ENCODE assay signal across 26 cellular contexts in genomic region chr2:42593282-42593681, GRCh38.
"Had no signal": no experiment of that assay in that cellular context is flagged by ENCODE, and none has a peak within 500 bp of the region (broad histone marks: within the 10 kb centered on the region; RNA-seq: fewer than 3 reads in every experiment).

No MANE protein-coding gene starts in this region.

- H3K9me3 ChIP-seq: stomach, suprapubic skin, testis, thoracic aorta, thyroid gland, tibial artery, tibial nerve, transverse colon, upper lobe of left lung, upper lobe of right lung, uterus, vagina had no signal

- FAIRE-seq: urothelium cell line had no signal

- H3K4me3 ChIP-seq: stomach, suprapubic skin, testis, thoracic aorta, thyroid gland, tibial artery, tibial nerve, transverse colon, upper lobe of left lung, upper lobe of right lung, uterus, vagina had no signal

- H3K27ac ChIP-seq: stomach, suprapubic skin, testis, thoracic aorta, thyroid gland, tibial artery, tibial nerve, transverse colon, upper lobe of left lung, upper lobe of right lung, uterus, vagina had no signal

- H3K4me1 ChIP-seq: suprapubic skin, testis, thyroid gland, tibial artery, upper lobe of left lung, upper lobe of right lung, uterus, vagina had no signal

- DNase-seq: stimulated activated CD4-positive, alpha-beta T cell treated with anti-CD3 and anti-CD28 coated beads, Interleukin-2, amount 100 ng/mL, for 48 hours; stimulated activated CD4-positive, alpha-beta T cell treated with anti-CD3 and anti-CD28 coated beads, Interleukin-4, amount 100 ng/mL, for 1 hour; stimulated activated CD4-positive, alpha-beta T cell treated with anti-CD3 and anti-CD28 coated beads, Interleukin-4, amount 100 ng/mL, for 24 hours; stimulated activated CD4-positive, alpha-beta T cell treated with anti-CD3 and anti-CD28 coated beads, Interleukin-4, amount 100 ng/mL, for 4 hours; stimulated activated CD8-positive, alpha-beta memory T cell treated with anti-CD3 and anti-CD28 coated beads, Interleukin-4, amount 100 ng/mL, for 48 hours; stimulated activated naive B cell treated with anti-CD40 and anti-IgM and Interleukin-4, amounts not matched to agents 10 μg/mL and 1 μg/mL and 100 μg/mL, for 72 hours; stimulated activated naive CD4-positive, alpha-beta T cell; stimulated activated naive CD4-positive, alpha-beta T cell treated with Interleukin-2 at 50 U/mL for 16 hours; stimulated activated naive CD8-positive, alpha-beta T cell treated with anti-CD3 and anti-CD28 coated beads, Interleukin-15, amount 100 ng/mL, for 72 hours; stimulated activated naive CD8-positive, alpha-beta T cell treated with anti-CD3 and anti-CD28 coated beads, Interleukin-15, Interleukin-2, amounts not matched to agents 100 U/mL and 50 U/mL, for 24 hours; stomach; substantia nigra; testis; thyroid gland; transverse colon; upper lobe of left lung; upper lobe of right lung; uterus had no signal

- H3K36me3 ChIP-seq: suprapubic skin, thoracic aorta, thyroid gland, transverse colon, upper lobe of right lung, uterus, vagina had no signal

- ATAC-seq: stimulated activated effector memory CD8-positive, alpha-beta T cell treated with anti-CD3 and anti-CD28 coated beads, Interleukin-12 subunit alpha, Interleukin-12 subunit beta, amount 100 ng/mL, for 72 hours; stimulated activated memory B cell treated with anti-CD40 and anti-IgM and Interleukin-4, amounts not matched to agents 10 μg/mL and 1 μg/mL and 100 μg/mL, for 72 hours; stimulated activated naive B cell treated with anti-CD40 and anti-IgM and Interleukin-4, amounts not matched to agents 10 μg/mL and 1 μg/mL and 100 μg/mL, for 72 hours; stimulated activated naive CD8-positive, alpha-beta T cell treated with anti-CD3 and anti-CD28 coated beads, Interleukin-15, amount 100 ng/mL, for 72 hours; stimulated activated naive CD8-positive, alpha-beta T cell treated with anti-CD3 and anti-CD28 coated beads, Interleukin-15, Interleukin-2, amounts not matched to agents 100 U/mL and 50 U/mL, for 24 hours; upper lobe of right lung had no signal

- H3K27me3 ChIP-seq: stomach, suprapubic skin, testis, thyroid gland, tibial artery, tibial nerve, transverse colon, upper lobe of left lung, upper lobe of right lung, uterus, vagina had no signal
